In the genomic region with DNA sequence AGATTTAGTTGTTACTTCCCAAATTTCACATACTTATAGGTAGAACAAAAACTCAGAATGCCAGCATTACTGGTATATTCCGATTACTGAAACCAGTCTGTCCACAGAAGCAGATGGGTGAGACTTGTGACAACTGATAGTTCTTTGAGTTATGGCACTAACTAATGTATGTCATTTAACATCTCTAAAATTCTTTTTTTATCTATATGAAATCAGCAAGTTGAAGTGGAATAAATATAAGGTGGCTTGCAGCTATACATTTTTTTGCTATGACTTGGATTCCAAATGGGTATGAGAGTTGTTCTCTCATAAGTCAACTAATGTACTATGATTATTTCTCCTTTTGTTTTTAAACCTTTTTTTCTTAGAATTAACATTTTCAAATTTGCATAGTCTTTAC, we compare ENCODE assay signal across 31 cellular contexts.
DNase-seq lines count a peak whose midpoint lies in the region; TF ChIP-seq lines count a peak whose summit lies in the region.
"Had no signal": no experiment of that assay in that cellular context is flagged by ENCODE, and none has a peak within 500 bp of the region (broad histone marks: within the 10 kb centered on the region; RNA-seq: fewer than 3 reads in every experiment).

No MANE protein-coding gene starts in this region.

- no peaks in the 10 kb centered on the region for H3K9me3 Mint-ChIP-seq in activated naive CD4-positive, alpha-beta T cell treated with anti-CD3 and anti-CD28 coated beads, Interleukin-2, amount 50 U/mL, for 24 hours
- H3K9me3 Mint-ChIP-seq in activated naive CD4-positive, alpha-beta T cell treated with anti-CD3 and anti-CD28 coated beads, Interleukin-2, amount 10 ng/mL, durations not matched to agents 7 days and 5 days: peaks cover 4% of the 10 kb centered on the region
- peaks cover 9% of the 10 kb centered on the region for H3K9me3 Mint-ChIP-seq in dendritic cell treated with granulocyte-macrophage colony-stimulating factor and Interleukin-4, amounts not matched to agents 40 ng/mL and 50 ng/mL, for 4 days
- no peaks in the 10 kb centered on the region for H3K9me3 Mint-ChIP-seq in type B pancreatic cell
- H3K9me3 Mint-ChIP-seq: endodermal cell, HFFc6 had no signal

- no peaks in the 10 kb centered on the region for H3K9me2 ChIP-seq in OCI-LY7 (ENCODE audit: insufficient read depth, low read length)

- BruUV-seq in OCI-LY7 (replicated peaks; lab: Mats Ljungman, UMichigan): no TSS peak

- H3K4me2 ChIP-seq in OCI-LY7 (ENCODE audit: low read length): no peak overlapping the region

- H3K79me2 ChIP-seq in OCI-LY7 (ENCODE audit: insufficient read depth, low read depth, low read length): no peaks in the 10 kb centered on the region

- CTCF ChIA-PET in activated naive CD4-positive, alpha-beta T cell treated with anti-CD3 and anti-CD28 coated beads, Interleukin-2, amount 10 ng/mL, durations not matched to agents 7 days and 5 days (lab: Charles Lee): no interaction called here
- CTCF ChIA-PET in OCI-LY7 (lab: Charles Lee; ENCODE audit: unreplicated experiment): no interaction called here

- H3K9me3 ChIP-seq in OCI-LY7 (ENCODE audit: low read length): peaks cover 8% of the 10 kb centered on the region; the same call in 1 of the 2 replicates
- H3K9me3 ChIP-seq in WERI-Rb-1 (ENCODE audit: severe bottlenecking): no peaks in the 10 kb centered on the region
- H3K9me3 ChIP-seq: left lung had no signal

- H3K36me3 Mint-ChIP-seq in activated naive CD4-positive, alpha-beta T cell treated with anti-CD3 and anti-CD28 coated beads, Interleukin-2, amount 50 U/mL, for 24 hours: peaks cover 30% of the 10 kb centered on the region
- H3K36me3 Mint-ChIP-seq in activated naive CD4-positive, alpha-beta T cell treated with anti-CD3 and anti-CD28 coated beads, Interleukin-2, amount 10 ng/mL, durations not matched to agents 7 days and 5 days: peaks cover 53% of the 10 kb centered on the region
- peaks cover 53% of the 10 kb centered on the region for H3K36me3 Mint-ChIP-seq in dendritic cell treated with granulocyte-macrophage colony-stimulating factor and Interleukin-4, amounts not matched to agents 40 ng/mL and 50 ng/mL, for 4 days (ENCODE audit: low read depth)
- peaks cover 33% of the 10 kb centered on the region for H3K36me3 Mint-ChIP-seq in type B pancreatic cell

- DNase-seq in SIG-M5 treated with dmso at 0.1 percent for 504 hours (lab: John Stamatoyannopoulos, UW; ENCODE audit: unreplicated experiment) (peak; percentile 59), SIG-M5 (lab: John Stamatoyannopoulos, UW) (no peak), type B pancreatic cell (ENCODE audit: extremely low spot score, unreplicated experiment) (no peak), OCI-LY7 (ENCODE audit: low spot score) (no peak), WERI-Rb-1 (no peak)
- no peak for DNase-seq in activated naive CD4-positive, alpha-beta T cell treated with anti-CD3 and anti-CD28 coated beads, Interleukin-2, amount 10 ng/mL, durations not matched to agents 7 days and 5 days
- DNase-seq: activated CD4-positive, alpha-beta T cell treated with anti-CD3 and anti-CD28 coated beads for 4 hours; C1 segment of cervical spinal cord; caudate nucleus; cortex of kidney; DMS153; endodermal cell; head of caudate nucleus; HFFc6; islet precursor cell; left lung; mesenchymal stem cell; NCI-H446 treated with DMSO at 0.1 percent for 48 hours; NCI-H82; posterior cingulate gyrus; RPMI8226; small intestine; stimulated activated CD4-positive, alpha-beta T cell treated with anti-CD3 and anti-CD28 coated beads, Interleukin-2, amount 100 ng/mL, for 24 hours; stimulated activated CD8-positive, alpha-beta memory T cell treated with anti-CD3 and anti-CD28 coated beads, Interleukin-4, amount 100 ng/mL, for 48 hours; T-helper 17 cell had no signal

- no peak overlapping the region for H3K27ac ChIP-seq in OCI-LY7 (ENCODE audit: low read depth, low read length, poor library complexity, severe bottlenecking)
- H3K27ac ChIP-seq in WERI-Rb-1: no peak overlapping the region
- H3K27ac ChIP-seq: 22Rv1, right atrium auricular region, tibial nerve had no signal

- peaks cover 33% of the 10 kb centered on the region for H3K4me1 Mint-ChIP-seq in activated naive CD4-positive, alpha-beta T cell treated with anti-CD3 and anti-CD28 coated beads, Interleukin-2, amount 50 U/mL, for 24 hours
- peaks cover 30% of the 10 kb centered on the region for H3K4me1 Mint-ChIP-seq in activated naive CD4-positive, alpha-beta T cell treated with anti-CD3 and anti-CD28 coated beads, Interleukin-2, amount 10 ng/mL, durations not matched to agents 7 days and 5 days
- peaks cover 21% of the 10 kb centered on the region for H3K4me1 Mint-ChIP-seq in dendritic cell treated with granulocyte-macrophage colony-stimulating factor and Interleukin-4, amounts not matched to agents 40 ng/mL and 50 ng/mL, for 4 days (ENCODE audit: low read depth)
- H3K4me1 Mint-ChIP-seq in type B pancreatic cell (ENCODE audit: unreplicated experiment): no peaks in the 10 kb centered on the region
- H3K4me1 Mint-ChIP-seq: endodermal cell had no signal

- no peak for TF ChIP-seq CTCF in type B pancreatic cell (conservative IDR thresholded peaks at IDR 0.05)
- TF ChIP-seq CTCF in OCI-LY7 (conservative IDR thresholded peaks at IDR 0.05; ENCODE audit: low read length): no peak
- no peak for TF ChIP-seq CTCF in WERI-Rb-1 (IDR thresholded peaks at IDR 0.05; ENCODE audit: low read depth, low read length)

- H3K27me3 Mint-ChIP-seq in activated naive CD4-positive, alpha-beta T cell treated with anti-CD3 and anti-CD28 coated beads, Interleukin-2, amount 50 U/mL, for 24 hours: no peaks in the 10 kb centered on the region
- no peaks in the 10 kb centered on the region for H3K27me3 Mint-ChIP-seq in activated naive CD4-positive, alpha-beta T cell treated with anti-CD3 and anti-CD28 coated beads, Interleukin-2, amount 10 ng/mL, durations not matched to agents 7 days and 5 days
- no peaks in the 10 kb centered on the region for H3K27me3 Mint-ChIP-seq in dendritic cell treated with granulocyte-macrophage colony-stimulating factor and Interleukin-4, amounts not matched to agents 40 ng/mL and 50 ng/mL, for 4 days
- H3K27me3 Mint-ChIP-seq in type B pancreatic cell: no peaks in the 10 kb centered on the region
- H3K27me3 Mint-ChIP-seq: IgD-negative memory B cell, T-helper 17 cell had no signal

- H3K27me3 ChIP-seq in WERI-Rb-1 (ENCODE audit: insufficient read depth, low read depth, severe bottlenecking): no peaks in the 10 kb centered on the region
- H3K27me3 ChIP-seq: left lung, tibial nerve had no signal

- no peaks in the 10 kb centered on the region for H4K20me1 ChIP-seq in OCI-LY7 (ENCODE audit: insufficient read depth, low read length)

- POLR2A ChIA-PET in OCI-LY7 (lab: Charles Lee): interaction anchor here (0.6 kb wide), 1 partner anchor 100 kb away, joined by 3 read pairs; no protein-coding TSS in a partner anchor

- intact Hi-C loops in dendritic cell treated with granulocyte-macrophage colony-stimulating factor and Interleukin-4, amounts not matched to agents 40 ng/mL and 50 ng/mL, for 4 days (cut with micrococcal nuclease): no loop called here
- intact Hi-C loops in OCI-LY7 (cut with micrococcal nuclease; ENCODE audit: unreplicated experiment): no loop called here

- no peaks in the 10 kb centered on the region for H3K4me1 ChIP-seq in OCI-LY7 (ENCODE audit: insufficient read depth, low read length, poor library complexity, severe bottlenecking)
- H3K4me1 ChIP-seq: right atrium auricular region, tibial nerve had no signal

- H3K36me3 ChIP-seq in OCI-LY7 (ENCODE audit: insufficient read depth, low read length): peaks cover 55% of the 10 kb centered on the region
- H3K36me3 ChIP-seq in WERI-Rb-1: peaks cover 43% of the 10 kb centered on the region

- H3K27ac Mint-ChIP-seq in activated naive CD4-positive, alpha-beta T cell treated with anti-CD3 and anti-CD28 coated beads, Interleukin-2, amount 50 U/mL, for 24 hours: peak overlapping the region; percentile 89
- no peak overlapping the region for H3K27ac Mint-ChIP-seq in activated naive CD4-positive, alpha-beta T cell treated with anti-CD3 and anti-CD28 coated beads, Interleukin-2, amount 10 ng/mL, durations not matched to agents 7 days and 5 days
- peak overlapping the region; percentile 4 for H3K27ac Mint-ChIP-seq in dendritic cell treated with granulocyte-macrophage colony-stimulating factor and Interleukin-4, amounts not matched to agents 40 ng/mL and 50 ng/mL, for 4 days
- H3K27ac Mint-ChIP-seq in type B pancreatic cell: peak overlapping the region; percentile 12
- H3K27ac Mint-ChIP-seq: endodermal cell, HFFc6, T-helper 17 cell had no signal

- no peak overlapping the region for H3K4me3 Mint-ChIP-seq in activated naive CD4-positive, alpha-beta T cell treated with anti-CD3 and anti-CD28 coated beads, Interleukin-2, amount 50 U/mL, for 24 hours
- H3K4me3 Mint-ChIP-seq in activated naive CD4-positive, alpha-beta T cell treated with anti-CD3 and anti-CD28 coated beads, Interleukin-2, amount 10 ng/mL, durations not matched to agents 7 days and 5 days: no peak overlapping the region
- no peak overlapping the region for H3K4me3 Mint-ChIP-seq in dendritic cell treated with granulocyte-macrophage colony-stimulating factor and Interleukin-4, amounts not matched to agents 40 ng/mL and 50 ng/mL, for 4 days
- H3K4me3 Mint-ChIP-seq in type B pancreatic cell: no peak overlapping the region
- H3K4me3 Mint-ChIP-seq: endodermal cell, HFFc6, IgD-negative memory B cell, T-helper 17 cell had no signal

- H3K4me3 ChIP-seq in OCI-LY7 (ENCODE audit: low read depth, low read length, poor library complexity, severe bottlenecking) (no peak overlapping the region), WERI-Rb-1 (ENCODE audit: low read depth, low read length) (no peak overlapping the region)
- H3K4me3 ChIP-seq: left lung, right atrium auricular region, tibial nerve had no signal

- H2AFZ ChIP-seq in OCI-LY7 (ENCODE audit: low read length): no peak overlapping the region
